14 cellular contexts compared by ENCODE assay signal in the genomic region with DNA sequence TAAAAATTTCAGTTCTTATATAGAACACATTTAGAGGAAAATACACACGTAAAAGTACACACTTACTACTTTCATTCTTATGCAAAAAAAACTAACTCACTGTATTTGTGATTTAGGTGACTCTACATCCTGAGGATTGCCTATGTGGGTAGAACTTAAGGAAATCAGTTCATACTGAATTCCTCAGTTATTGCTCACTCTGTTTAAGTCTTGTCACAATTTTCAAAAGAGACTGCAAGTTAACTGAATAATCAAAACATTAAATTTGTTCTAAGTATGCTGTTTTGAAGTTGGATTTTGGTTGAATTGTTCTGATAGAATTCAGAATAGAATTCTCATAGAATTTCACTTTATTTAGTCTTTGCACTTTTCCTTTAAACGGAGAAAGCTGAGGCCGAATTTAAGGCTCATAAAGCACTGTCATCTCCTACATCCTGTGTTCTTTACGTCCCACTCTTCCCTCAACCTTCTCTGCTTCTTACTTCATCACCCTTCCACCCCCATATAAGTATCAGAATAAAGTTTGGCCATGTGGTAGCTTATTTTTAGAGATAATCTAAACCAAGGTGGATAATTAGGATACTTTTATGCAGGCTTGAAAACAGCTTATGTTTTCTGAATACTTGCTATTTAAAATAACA. TPM values are rescaled to one million over a fixed set of nuclear protein-coding genes. Genes with fewer than 3 reads are reported as not detected.
DNase-seq lines count a peak whose midpoint lies in the region; ATAC-seq and FAIRE-seq lines count a peak whose summit lies in the region.
"Had no signal": no experiment of that assay in that cellular context is flagged by ENCODE, and none has a peak within 500 bp of the region (broad histone marks: within the 10 kb centered on the region; RNA-seq: fewer than 3 reads in every experiment).

No MANE protein-coding gene starts in this region.

- H3K4me1 Mint-ChIP-seq in stimulated activated effector memory CD8-positive, alpha-beta T cell treated with anti-CD3 and anti-CD28 coated beads, Interleukin-12 subunit alpha, Interleukin-12 subunit beta, amount 100 ng/mL, for 72 hours = no peaks in the 10 kb centered on the region
- H3K4me1 Mint-ChIP-seq: stimulated activated naive CD8-positive, alpha-beta T cell treated with anti-CD3 and anti-CD28 coated beads, Interleukin-15, amount 100 ng/mL, for 72 hours had no signal

- no peaks in the 10 kb centered on the region for H3K36me3 Mint-ChIP-seq in stimulated activated effector memory CD8-positive, alpha-beta T cell treated with anti-CD3 and anti-CD28 coated beads, Interleukin-12 subunit alpha, Interleukin-12 subunit beta, amount 100 ng/mL, for 72 hours

- H3K9me3 Mint-ChIP-seq in stimulated activated effector memory CD8-positive, alpha-beta T cell treated with anti-CD3 and anti-CD28 coated beads, Interleukin-12 subunit alpha, Interleukin-12 subunit beta, amount 100 ng/mL, for 72 hours = no peaks in the 10 kb centered on the region
- H3K9me3 Mint-ChIP-seq: stimulated activated naive CD8-positive, alpha-beta T cell treated with anti-CD3 and anti-CD28 coated beads, Interleukin-15, amount 100 ng/mL, for 72 hours had no signal

- peak; percentile 51 for FAIRE-seq in G401.6 (lab: Jason Lieb, UNC)

- H3K4me3 Mint-ChIP-seq in stimulated activated effector memory CD8-positive, alpha-beta T cell treated with anti-CD3 and anti-CD28 coated beads, Interleukin-12 subunit alpha, Interleukin-12 subunit beta, amount 100 ng/mL, for 72 hours = no peak overlapping the region
- H3K4me3 Mint-ChIP-seq: stimulated activated naive CD8-positive, alpha-beta T cell treated with anti-CD3 and anti-CD28 coated beads, Interleukin-15, amount 100 ng/mL, for 72 hours had no signal

- DNase-seq in RPMI7951 (ENCODE audit: low read depth) (peak; percentile 69), fibroblast of gingiva (ENCODE audit: low read depth) (peak; percentile 51), putamen (ENCODE audit: low spot score) (peak; percentile 51), cerebellar cortex (ENCODE audit: low spot score) (no peak)
- no peak for DNase-seq in activated CD8-positive, alpha-beta memory T cell treated with anti-CD3 and anti-CD28 coated beads, Interleukin-2, amount 50 U/mL, for 48 hours
- DNase-seq in stimulated activated effector memory CD8-positive, alpha-beta T cell treated with anti-CD3 and anti-CD28 coated beads, Interleukin-12 subunit alpha, Interleukin-12 subunit beta, amount 100 ng/mL, for 72 hours (ENCODE audit: low spot score in 2 of 2) = no peak
- DNase-seq: body of pancreas; left colon; NCI-H2171; nucleus accumbens; stimulated activated CD4-positive, alpha-beta T cell treated with anti-CD3 and anti-CD28 coated beads, Interleukin-4, amount 100 ng/mL, for 1 hour; stimulated activated naive CD8-positive, alpha-beta T cell treated with anti-CD3 and anti-CD28 coated beads, Interleukin-15, amount 100 ng/mL, for 72 hours had no signal

- H3K27ac Mint-ChIP-seq in stimulated activated effector memory CD8-positive, alpha-beta T cell treated with anti-CD3 and anti-CD28 coated beads, Interleukin-12 subunit alpha, Interleukin-12 subunit beta, amount 100 ng/mL, for 72 hours = no peak overlapping the region
- H3K27ac Mint-ChIP-seq: stimulated activated naive CD8-positive, alpha-beta T cell treated with anti-CD3 and anti-CD28 coated beads, Interleukin-15, amount 100 ng/mL, for 72 hours had no signal

- no peak for ATAC-seq in GM18909 (IDR thresholded peaks at IDR 0.05; ENCODE audit: poor library complexity, unreplicated experiment)
- ATAC-seq in stimulated activated effector memory CD8-positive, alpha-beta T cell treated with anti-CD3 and anti-CD28 coated beads, Interleukin-12 subunit alpha, Interleukin-12 subunit beta, amount 100 ng/mL, for 72 hours = no peak
- ATAC-seq: body of pancreas; left colon; stimulated activated naive CD8-positive, alpha-beta T cell treated with anti-CD3 and anti-CD28 coated beads, Interleukin-15, amount 100 ng/mL, for 72 hours had no signal

RNA-seq across cellular contexts. Expression of gene APOL5, which starts 59.8 kb away (rescaled TPM):
- not detected in 2 replicates for total RNA-seq in RPMI7951 (2014; rRNA removed; shearing (Covaris generic))
- total RNA-seq: body of pancreas, left colon had no signal

Comparison
In these comparisons a context has a peak if more than half of its experiments do, and no peak if none do; other contexts are left out.
1. DNase-seq: peak in RPMI7951 (single experiment), fibroblast of gingiva (single experiment) and putamen (single experiment); none in cerebellar cortex (single experiment), activated CD8-positive, alpha-beta memory T cell treated with anti-CD3 and anti-CD28 coated beads, Interleukin-2, amount 50 U/mL, for 48 hours (single experiment) and stimulated activated effector memory CD8-positive, alpha-beta T cell treated with anti-CD3 and anti-CD28 coated beads, Interleukin-12 subunit alpha, Interleukin-12 subunit beta, amount 100 ng/mL, for 72 hours (0 of 2).